ENCODE assay signal across 8 cellular contexts in genomic region chr2:240143801-240144648, GRCh38. TPM values are rescaled to one million over a fixed set of nuclear protein-coding genes. Genes with fewer than 3 reads are reported as not detected.
DNase-seq lines count a peak whose midpoint lies in the region; ATAC-seq and TF ChIP-seq lines count a peak whose summit lies in the region.

No MANE protein-coding gene starts in this region.

- peak overlapping the region; percentile 23 for H3K4me2 ChIP-seq in osteoblast (ENCODE audit: insufficient read depth, low read length)

- H2AFZ ChIP-seq in osteoblast (ENCODE audit: low read length), result peak overlapping the region; percentile 72

- TF ChIP-seq CTCF in foreskin keratinocyte (conservative IDR thresholded peaks at IDR 0.05) (peak; percentile 88), osteoblast (IDR thresholded peaks at IDR 0.05; ENCODE audit: extremely low read depth, low read depth, low read length) (peak; percentile 81), thyroid gland (IDR thresholded peaks at IDR 0.05) (peak; percentile 87 to 97 (median 89))

- no peaks in the 10 kb centered on the region for H3K4me1 ChIP-seq in foreskin keratinocyte
- H3K4me1 ChIP-seq in osteoblast (ENCODE audit: insufficient read depth, low read length), result no peaks in the 10 kb centered on the region
- H3K4me1 ChIP-seq in thyroid gland, result peaks cover 19 to 26% of the 10 kb centered on the region in 2 donors

- DNase-seq in NCI-H1417 (lab: John Stamatoyannopoulos, UW) (peak; percentile 17 to 73 (median 59)), NCI-H1417 treated with DMSO at 0.1 percent for 48 hours (lab: John Stamatoyannopoulos, UW) (no peak), HT1080 (ENCODE audit: low read depth) (peak; percentile 55), SHP77 (lab: John Stamatoyannopoulos, UW) (peak; percentile 29 to 41), foreskin keratinocyte (no peak), osteoblast (ENCODE audit: insufficient read length, low spot score, missing footprints) (peak; percentile 98), thyroid gland (peak; percentile 63 to 67)
- DNase-seq in activated effector memory CD4-positive, alpha-beta T cell treated with Interleukin-2 at 50 U/mL for 16 hours, result peak; percentile 67

- H3K9me3 ChIP-seq in osteoblast (ENCODE audit: low read depth, low read length), result no peaks in the 10 kb centered on the region
- H3K9me3 ChIP-seq in thyroid gland, result no peaks in the 10 kb centered on the region

- H4K20me1 ChIP-seq in osteoblast (ENCODE audit: insufficient read depth, low read length), result no peaks in the 10 kb centered on the region

- H3K27me3 ChIP-seq in foreskin keratinocyte, result no peaks in the 10 kb centered on the region
- peaks cover 18% of the 10 kb centered on the region for H3K27me3 ChIP-seq in osteoblast (ENCODE audit: insufficient read depth, low read length)
- no peaks in the 10 kb centered on the region for H3K27me3 ChIP-seq in thyroid gland

- WGBS in thyroid gland, 2 donors, result 53 to 57% methylated on average over 24 to 32 of the region's 36 CpGs

- H3K4me3 ChIP-seq in osteoblast (ENCODE audit: insufficient read depth, low read length), result no peak overlapping the region
- no peak overlapping the region for H3K4me3 ChIP-seq in thyroid gland (replicated peaks in 1 of 3)

- no peak for TF ChIP-seq POLR2A in thyroid gland (IDR thresholded peaks at IDR 0.05)

- H3K36me3 ChIP-seq in osteoblast (ENCODE audit: insufficient read depth, low read length), result no peaks in the 10 kb centered on the region
- H3K36me3 ChIP-seq in thyroid gland, result no peaks in the 10 kb centered on the region

- ATAC-seq in foreskin keratinocyte, result peak; percentile 71

- intact Hi-C loops in thyroid gland (cut with DNase I), result loop anchor here (2.0 kb wide), 1 partner anchor 83 kb away; no protein-coding TSS in a partner anchor

- H3K27ac ChIP-seq in foreskin keratinocyte (no peak overlapping the region), osteoblast (ENCODE audit: low read depth, low read length) (no peak overlapping the region), thyroid gland (no peak overlapping the region)

- H3K79me2 ChIP-seq in osteoblast (ENCODE audit: insufficient read depth, low read length), result no peaks in the 10 kb centered on the region

RNA-seq across cellular contexts. Expression of gene OTOS, which starts 3.6 kb away (rescaled TPM):
- not detected in 2 replicates for total RNA-seq in HT1080 (2014; rRNA removed; shearing (Covaris generic))
- polyA plus RNA-seq in HT1080 (2015; cell fraction: cytosol; rRNA removed), result not detected in 2 replicates
- polyA plus RNA-seq in HT1080 (2015; cell fraction: nucleus; rRNA removed), result not detected in 2 replicates
- not detected in 2 replicates for total RNA-seq in foreskin keratinocyte
- not detected in 2 replicates for polyA plus RNA-seq in foreskin keratinocyte
- not detected in 2 replicates for total RNA-seq in osteoblast
- 10 to 100 TPM in 3 of 4 donors, 1 to 10 TPM in 1; 4.3 to 62.8 (median 22.1) TPM for total RNA-seq in thyroid gland

RNA-seq across cellular contexts. Expression of gene COPS9, which starts 7.9 kb away (rescaled TPM):
- total RNA-seq in HT1080 (2014; rRNA removed; shearing (Covaris generic)), result 150 and 314 TPM in 2 replicates
- 185 and 269 TPM in 2 replicates for polyA plus RNA-seq in HT1080 (2015; cell fraction: cytosol; rRNA removed)
- polyA plus RNA-seq in HT1080 (2015; cell fraction: nucleus; rRNA removed), result 68.0 and 83.3 TPM in 2 replicates
- total RNA-seq in foreskin keratinocyte, result 150 and 161 TPM in 2 replicates
- 316 and 358 TPM in 2 replicates for polyA plus RNA-seq in foreskin keratinocyte
- total RNA-seq in osteoblast, result 70.2 and 84.9 TPM in 2 replicates
- 100 to 1,000 TPM in 3 of 4 donors, 10 to 100 TPM in 1; 63.6 to 965 (median 239) TPM for total RNA-seq in thyroid gland

Comparison
In these comparisons a context has a peak if more than half of its experiments do, and no peak if none do; other contexts are left out.
1. DNase-seq: peak in NCI-H1417 (3 of 3), HT1080 (single experiment), SHP77 (2 of 2), activated effector memory CD4-positive, alpha-beta T cell treated with Interleukin-2 at 50 U/mL for 16 hours (single experiment), osteoblast (single experiment) and thyroid gland (2 of 2); none in NCI-H1417 treated with DMSO at 0.1 percent for 48 hours (single experiment) and foreskin keratinocyte (0 of 2).
2. Peak in every context shown above with its lines, with median percentiles within 50 percentile points of each other: CTCF ChIP-seq.